26 cellular contexts compared by ENCODE assay signal in the genomic region with DNA sequence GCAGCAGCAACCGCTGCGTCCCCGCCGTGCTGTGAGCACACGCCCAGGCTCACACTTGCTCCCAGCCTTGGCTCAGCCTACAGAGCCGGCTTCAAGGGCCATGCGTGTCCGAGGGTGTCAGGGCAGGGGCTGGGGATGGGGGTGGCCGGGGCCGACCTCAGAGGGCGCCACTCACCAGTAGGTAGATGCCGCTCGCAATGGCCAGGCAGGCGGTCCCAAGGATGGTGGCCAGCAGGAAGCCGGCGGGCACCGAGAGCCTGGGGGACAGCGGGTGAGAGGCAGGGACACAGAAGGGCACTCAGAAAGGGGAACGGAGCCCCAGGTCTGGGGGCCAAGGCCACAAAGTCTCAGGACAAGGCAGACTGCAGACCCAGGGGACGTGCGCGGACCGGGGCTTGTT. TPM values are rescaled to one million over a fixed set of nuclear protein-coding genes. Genes with fewer than 3 reads are reported as not detected.
DNase-seq lines count a peak whose midpoint lies in the region; ATAC-seq and TF ChIP-seq lines count a peak whose summit lies in the region.
"Had no signal": no experiment of that assay in that cellular context is flagged by ENCODE, and none has a peak within 500 bp of the region (broad histone marks: within the 10 kb centered on the region; RNA-seq: fewer than 3 reads in every experiment).

No MANE protein-coding gene starts in this region.

- no peaks in the 10 kb centered on the region for H3K9me2 ChIP-seq in HCT116 (ENCODE audit: insufficient read depth)

- peaks cover 3 to 22% of the 10 kb centered on the region in 2 experiments; a peak in 3 of 4 replicates for H3K4me1 ChIP-seq in HCT116 (ENCODE audit: control insufficient read depth in 1 of 2, insufficient read depth in 2 of 2, low read length in 2 of 2)
- H3K4me1 ChIP-seq in osteoblast (ENCODE audit: insufficient read depth, low read length), result peaks cover 5% of the 10 kb centered on the region
- H3K4me1 ChIP-seq: SJSA1 had no signal

- H3K79me2 ChIP-seq in HCT116 (ENCODE audit: insufficient read depth, low read length) (peaks cover 36% of the 10 kb centered on the region), osteoblast (ENCODE audit: insufficient read depth, low read length) (peaks cover 3% of the 10 kb centered on the region)

- BruUV-seq in HCT116 (replicated peaks; lab: Mats Ljungman, UMichigan), result no TSS peak

- no peak overlapping the region for H3K4me2 ChIP-seq in HCT116 (ENCODE audit: low read length)
- no peak overlapping the region for H3K4me2 ChIP-seq in osteoblast (ENCODE audit: insufficient read depth, low read length)

- POLR2A ChIA-PET in HCT116 (lab: Charles Lee), result no interaction called here

- H3K27ac Mint-ChIP-seq in activated CD8-positive, alpha-beta memory T cell treated with anti-CD3 and anti-CD28 coated beads, Interleukin-2, amount 10 ng/mL, durations not matched to agents 7 days and 5 days, result peak overlapping the region; percentile 32
- H3K27ac Mint-ChIP-seq in immature natural killer cell, result peak overlapping the region in 4 of 6 donors; percentile 16 to 75 (median 37)

- H4K20me1 ChIP-seq in HCT116 (ENCODE audit: insufficient read depth), result no peaks in the 10 kb centered on the region
- peaks cover 13% of the 10 kb centered on the region for H4K20me1 ChIP-seq in osteoblast (ENCODE audit: insufficient read depth, low read length)

- TF ChIP-seq CTCF in HCT116 (IDR thresholded peaks at IDR 0.05 in 2 of 3, conservative IDR thresholded peaks at IDR 0.05 in 1 of 3; ENCODE audit: borderline replicate concordance in 1 of 3, insufficient read depth in 1 of 3, low read depth in 2 of 3, low read length in 2 of 3) (no peak), osteoblast (IDR thresholded peaks at IDR 0.05; ENCODE audit: extremely low read depth, low read depth, low read length) (no peak)

- TF ChIP-seq RAD21 in HCT116 (IDR thresholded peaks at IDR 0.05; ENCODE audit: low read depth), result no peak

- H3K27ac ChIP-seq in HCT116 (ENCODE audit: low read depth, low read length) (0 out of 2 replicates have a peak overlapping the region, but pooled peaks have one; percentile 7), osteoblast (ENCODE audit: low read depth, low read length) (no peak overlapping the region), caudate nucleus (ENCODE audit: low read depth, low read length) (no peak overlapping the region)
- H3K27ac ChIP-seq: 22Rv1, C4-2B, GM23248, SJSA1 had no signal

- no peak for DNase-seq in activated CD8-positive, alpha-beta memory T cell treated with anti-CD3 and anti-CD28 coated beads, Interleukin-2, amount 10 ng/mL, durations not matched to agents 7 days and 5 days
- no peak for DNase-seq in activated CD8-positive, alpha-beta memory T cell treated with anti-CD3 and anti-CD28 coated beads, Interleukin-2, amount 50 U/mL, for 48 hours
- no peak for DNase-seq in HCT116 (ENCODE audit: low read depth, low spot score)
- no peak for DNase-seq in immature natural killer cell
- peak; percentile 88 for DNase-seq in osteoblast (ENCODE audit: insufficient read length, low spot score, missing footprints)
- DNase-seq in central memory CD4-positive, alpha-beta T cell, result no peak
- DNase-seq in caudate nucleus (lab: John Stamatoyannopoulos, UW), result no peak
- DNase-seq: ACHN; Calu3; CD8-positive, alpha-beta memory T cell; DMS153; GM23248; HCEC 1CT; MG63; NCI-H1048; NCI-H1417 treated with DMSO at 0.1 percent for 48 hours; NCI-H187; NCI-H446; NCI-H526; OCI-M1 had no signal

- no peaks in the 10 kb centered on the region for H3K27me3 ChIP-seq in HCT116 (ENCODE audit: insufficient read depth, low read length)
- H3K27me3 ChIP-seq in osteoblast (ENCODE audit: insufficient read depth, low read length), result peaks cover 2% of the 10 kb centered on the region
- H3K27me3 ChIP-seq: MG63 had no signal

- no peak overlapping the region for H3K4me3 Mint-ChIP-seq in activated CD8-positive, alpha-beta memory T cell treated with anti-CD3 and anti-CD28 coated beads, Interleukin-2, amount 10 ng/mL, durations not matched to agents 7 days and 5 days
- peak overlapping the region in 1 of 5 donors; percentile 18 for H3K4me3 Mint-ChIP-seq in immature natural killer cell

- no peaks in the 10 kb centered on the region for H3K9me3 Mint-ChIP-seq in activated CD8-positive, alpha-beta memory T cell treated with anti-CD3 and anti-CD28 coated beads, Interleukin-2, amount 10 ng/mL, durations not matched to agents 7 days and 5 days (ENCODE audit: low read depth)
- H3K9me3 Mint-ChIP-seq in immature natural killer cell, result no peaks in the 10 kb centered on the region
- H3K9me3 Mint-ChIP-seq: CD8-positive, alpha-beta memory T cell had no signal

- H3K36me3 Mint-ChIP-seq in activated CD8-positive, alpha-beta memory T cell treated with anti-CD3 and anti-CD28 coated beads, Interleukin-2, amount 10 ng/mL, durations not matched to agents 7 days and 5 days, result peaks cover 20% of the 10 kb centered on the region
- H3K36me3 Mint-ChIP-seq in immature natural killer cell, result peaks cover 8 to 20% (median 8%) of the 10 kb centered on the region in 3 donors

- ATAC-seq in activated CD8-positive, alpha-beta memory T cell treated with anti-CD3 and anti-CD28 coated beads, Interleukin-2, amount 10 ng/mL, durations not matched to agents 7 days and 5 days, result no peak
- ATAC-seq in HCT116 (no peak), HG02870 (IDR thresholded peaks at IDR 0.05; ENCODE audit: unreplicated experiment) (no peak)

- H3K9me3 ChIP-seq in HCT116 (ENCODE audit: control insufficient read depth in 1 of 2, insufficient read depth in 1 of 2, low read depth in 1 of 2, low read length in 2 of 2) (no peaks in the 10 kb centered on the region), osteoblast (ENCODE audit: low read depth, low read length) (no peaks in the 10 kb centered on the region)
- H3K9me3 ChIP-seq: MG63, SJSA1 had no signal

- H3K9ac ChIP-seq in HCT116 (ENCODE audit: low read length), result no peak overlapping the region
- H3K9ac ChIP-seq: GM23248 had no signal

- peaks cover 6 to 10% of the 10 kb centered on the region in 2 experiments; a peak in 2 of 4 replicates for H3K36me3 ChIP-seq in HCT116 (ENCODE audit: control insufficient read depth in 1 of 2, insufficient read depth in 2 of 2, low read length in 2 of 2)
- no peaks in the 10 kb centered on the region for H3K36me3 ChIP-seq in osteoblast (ENCODE audit: insufficient read depth, low read length)
- H3K36me3 ChIP-seq: MG63, SJSA1 had no signal

- H2AFZ ChIP-seq in HCT116 (ENCODE audit: low read depth, low read length, poor library complexity, severe bottlenecking) (no peak overlapping the region), osteoblast (ENCODE audit: low read length) (no peak overlapping the region)
- H2AFZ ChIP-seq: GM23248 had no signal

- no peak for TF ChIP-seq POLR2A in HCT116 (IDR thresholded peaks at IDR 0.05; ENCODE audit: borderline replicate concordance, extremely low read depth, insufficient read depth, insufficient read length)

- CTCF ChIA-PET in activated CD8-positive, alpha-beta memory T cell treated with anti-CD3 and anti-CD28 coated beads, Interleukin-2, amount 10 ng/mL, durations not matched to agents 7 days and 5 days (lab: Charles Lee), result no interaction called here
- CTCF ChIA-PET in HCT116 (lab: Charles Lee), result no interaction called here

- RAD21 ChIA-PET in HCT116 (lab: Charles Lee; ENCODE audit: low non-redundant PET in 1 of 2, low total read pairs in 2 of 2, uncharacterized antibody in 2 of 2, unreplicated experiment in 2 of 2), result no interaction called here

- H3K27me3 Mint-ChIP-seq in activated CD8-positive, alpha-beta memory T cell treated with anti-CD3 and anti-CD28 coated beads, Interleukin-2, amount 10 ng/mL, durations not matched to agents 7 days and 5 days, result peaks cover 3% of the 10 kb centered on the region
- peaks cover 22 to 34% (median 25%) of the 10 kb centered on the region in 3 donors for H3K27me3 Mint-ChIP-seq in immature natural killer cell (ENCODE audit: low read depth in 3 of 3)

- H3K4me1 Mint-ChIP-seq in activated CD8-positive, alpha-beta memory T cell treated with anti-CD3 and anti-CD28 coated beads, Interleukin-2, amount 10 ng/mL, durations not matched to agents 7 days and 5 days, result peaks cover 8% of the 10 kb centered on the region
- H3K4me1 Mint-ChIP-seq in immature natural killer cell, result peaks cover 28 to 45% of the 10 kb centered on the region in 2 donors

- no peak overlapping the region for H3K4me3 ChIP-seq in HCT116 (replicated peaks in 1 of 2; ENCODE audit: low read depth in 1 of 2, low read length in 2 of 2)
- H3K4me3 ChIP-seq in osteoblast (ENCODE audit: insufficient read depth, low read length), result no peak overlapping the region
- H3K4me3 ChIP-seq: GM23248, MG63, SJSA1 had no signal

- intact Hi-C loops in HCT116 (cut with micrococcal nuclease), result no loop called here

TF ChIP-seq in HCT116, 20 proteins besides CTCF, POLR2A, EP300 and RAD21 (continues in another document):
- TF ChIP-seq EGR1 (IDR thresholded peaks at IDR 0.05; ENCODE audit: low read depth) (no peak), FOSL1 (IDR thresholded peaks at IDR 0.05; ENCODE audit: low read depth) (no peak)

RNA-seq across cellular contexts. Expression of a gene that starts 4.9 kb away (rescaled TPM):
- total RNA-seq in activated CD8-positive, alpha-beta memory T cell treated with anti-CD3 and anti-CD28 coated beads, Interleukin-2, amount 10 ng/mL, durations not matched to agents 7 days and 5 days, result 100 to 1,000 TPM; 461 to 494 TPM
- total RNA-seq in HCT116 (2021; ENCODE audit: unreplicated experiment), result 321 TPM
- 329 and 359 TPM in 2 replicates for polyA plus RNA-seq in HCT116 (2012)
- 1,000 to 10,000 TPM; 2,079 to 2,787 (median 2,690) TPM for polyA plus RNA-seq in immature natural killer cell
- total RNA-seq in osteoblast, result 144 and 250 TPM in 2 replicates
- total RNA-seq: SJSA1 had no signal

RNA-seq across cellular contexts. Expression of a gene that starts 7.6 kb away (rescaled TPM):
- under 1 TPM in 1 of 2 experiments, not detected in 1; 0.29 TPM for total RNA-seq in activated CD8-positive, alpha-beta memory T cell treated with anti-CD3 and anti-CD28 coated beads, Interleukin-2, amount 10 ng/mL, durations not matched to agents 7 days and 5 days
- total RNA-seq in HCT116 (2021; ENCODE audit: unreplicated experiment) (not detected), osteoblast (under 0.01 and 0.29 TPM in 2 replicates)
- 0.20 TPM in 1 of 2 replicates, not detected in the other for polyA plus RNA-seq in HCT116 (2012)
- polyA plus RNA-seq in immature natural killer cell, result under 1 TPM in 2 of 3 donors, not detected in 1; 0.64 to 0.80 TPM
- total RNA-seq: Calu3, Daoy, GM23248, LHCN-M2, SJSA1 had no signal
- polyA plus RNA-seq: CD8-positive, alpha-beta memory T cell; GM23248 had no signal

RNA-seq across cellular contexts. Expression of a gene that starts 16.9 kb away (rescaled TPM):
- 100 to 1,000 TPM; 112 to 134 TPM for total RNA-seq in activated CD8-positive, alpha-beta memory T cell treated with anti-CD3 and anti-CD28 coated beads, Interleukin-2, amount 10 ng/mL, durations not matched to agents 7 days and 5 days
- total RNA-seq in HCT116 (2021; ENCODE audit: unreplicated experiment), result 119 TPM
- 97.0 and 141 TPM in 2 replicates for polyA plus RNA-seq in HCT116 (2012)
- 10 to 100 TPM; 79.4 to 96.6 (median 87.6) TPM for polyA plus RNA-seq in immature natural killer cell
- total RNA-seq in osteoblast, result 67.3 and 73.1 TPM in 2 replicates

RNA-seq across cellular contexts. Expression of a gene that starts 40.4 kb away (rescaled TPM):
- total RNA-seq in activated CD8-positive, alpha-beta memory T cell treated with anti-CD3 and anti-CD28 coated beads, Interleukin-2, amount 10 ng/mL, durations not matched to agents 7 days and 5 days, result 10 to 100 TPM in 1 of 2 experiments, 1 to 10 TPM in 1; 5.6 to 14.1 TPM
- total RNA-seq in HCT116 (2021; ENCODE audit: unreplicated experiment), result 2.2 TPM
- polyA plus RNA-seq in HCT116 (2012), result 1.8 and 2.3 TPM in 2 replicates
- polyA plus RNA-seq in immature natural killer cell, result 10 to 100 TPM in 2 of 3 donors, 1 to 10 TPM in 1; 9.0 to 12.4 (median 11.7) TPM
- not detected in 2 replicates for total RNA-seq in osteoblast
- total RNA-seq: Daoy, GM23248 had no signal
